Comparison of ENCODE assay signal across 8 cellular contexts in genomic region chr16:56576585-56577299, GRCh38. TPM values are rescaled to one million over a fixed set of nuclear protein-coding genes. Genes with fewer than 3 reads are reported as not detected.
DNase-seq lines count a peak whose midpoint lies in the region; ATAC-seq, FAIRE-seq and TF ChIP-seq lines count a peak whose summit lies in the region.

No MANE protein-coding gene starts in this region.

- no peak overlapping the region for H3K9ac ChIP-seq in HCT116 (ENCODE audit: low read length)

- H4K20me1 ChIP-seq in HCT116 (ENCODE audit: insufficient read depth), result no peaks in the 10 kb centered on the region

- no peak for FAIRE-seq in D721Med (lab: Jason Lieb, UNC)

- no peak overlapping the region for H3K27ac ChIP-seq in HCT116 (ENCODE audit: low read depth, low read length)

- TF ChIP-seq CTCF in HCT116 (IDR thresholded peaks at IDR 0.05 in 2 of 3, conservative IDR thresholded peaks at IDR 0.05 in 1 of 3; ENCODE audit: borderline replicate concordance in 1 of 3, insufficient read depth in 1 of 3, low read depth in 2 of 3, low read length in 2 of 3) (peak; percentile 89 to 97 (median 93); a peak in 5 of 6 replicates), D721Med (IDR thresholded peaks at IDR 0.05; ENCODE audit: insufficient read depth, missing control alignments) (no peak)

- peaks cover 0 to 9% of the 10 kb centered on the region in 2 experiments; a peak in 2 of 4 replicates for H3K4me1 ChIP-seq in HCT116 (ENCODE audit: control insufficient read depth in 1 of 2, insufficient read depth in 2 of 2, low read length in 2 of 2)

- H3K4me3 ChIP-seq in HCT116 (replicated peaks in 1 of 2; ENCODE audit: low read depth in 1 of 2, low read length in 2 of 2), result no peak overlapping the region

- peak; percentile 16 for DNase-seq in GDM1 (lab: John Stamatoyannopoulos, UW)
- peak; percentile 72 for DNase-seq in HCT116 (ENCODE audit: low read depth, low spot score)
- DNase-seq in NCI-H1105 treated with DMSO at 0.1 percent for 48 hours (lab: John Stamatoyannopoulos, UW), result peak; percentile 70
- peak; percentile 77 for DNase-seq in activated CD4-positive, CD25-positive, alpha-beta regulatory T cell treated with anti-CD3 and anti-CD28 coated beads, Interleukin-2, amount 50 U/mL, for 16 hours (ENCODE audit: low read depth, low spot score)
- peak; percentile 85 for DNase-seq in central memory CD4-positive, alpha-beta T cell
- DNase-seq in left lobe of liver (ENCODE audit: low spot score), result peak; percentile 77
- peak; percentile 78 to 86 (median 81) for DNase-seq in stimulated activated CD4-positive, alpha-beta T cell treated with anti-CD3 and anti-CD28 coated beads, TNF-alpha, amount 100 ng/mL, for 24 hours (ENCODE audit: low read depth in 3 of 3)
- DNase-seq in D721Med (ENCODE audit: insufficient read length, low spot score), result no peak

- peak; percentile 100 for ATAC-seq in HCT116
- ATAC-seq in left lobe of liver, result peak; percentile 100

- no peaks in the 10 kb centered on the region for H3K9me3 ChIP-seq in HCT116 (ENCODE audit: control insufficient read depth in 1 of 2, insufficient read depth in 1 of 2, low read depth in 1 of 2, low read length in 2 of 2)

- TF ChIP-seq RAD21 in HCT116 (IDR thresholded peaks at IDR 0.05; ENCODE audit: low read depth), result peak; percentile 98

- no peak for TF ChIP-seq POLR2A in HCT116 (IDR thresholded peaks at IDR 0.05; ENCODE audit: borderline replicate concordance, extremely low read depth, insufficient read depth, insufficient read length)

- no peaks in the 10 kb centered on the region for H3K36me3 ChIP-seq in HCT116 (ENCODE audit: control insufficient read depth in 1 of 2, insufficient read depth in 2 of 2, low read length in 2 of 2)

- intact Hi-C loops in HCT116 (cut with micrococcal nuclease), result loop anchor here (1.0 to 10.0 kb wide), 6 partner anchors 50 to 471 kb away; partner anchors contain the start of gene HERPUD1

- no peaks in the 10 kb centered on the region for H3K9me2 ChIP-seq in HCT116 (ENCODE audit: insufficient read depth)

- no peaks in the 10 kb centered on the region for H3K79me2 ChIP-seq in HCT116 (ENCODE audit: insufficient read depth, low read length)

- RAD21 ChIA-PET in HCT116 (lab: Charles Lee; ENCODE audit: low non-redundant PET in 1 of 2, low total read pairs in 2 of 2, uncharacterized antibody in 2 of 2, unreplicated experiment in 2 of 2), result interaction anchor here (0.6 to 1.9 kb wide), 2 partner anchors 50 to 125 kb away, joined by 3 to 5 read pairs; no protein-coding TSS in a partner anchor

- CTCF ChIA-PET in HCT116 (lab: Charles Lee), result interaction anchor here (0.7 to 3.0 kb wide), 7 partner anchors 24 to 213 kb away, joined by 3 to 37 read pairs (median 4); no protein-coding TSS in a partner anchor

- no TSS peak for BruUV-seq in HCT116 (replicated peaks; lab: Mats Ljungman, UMichigan)

- no peaks in the 10 kb centered on the region for H3K27me3 ChIP-seq in HCT116 (ENCODE audit: insufficient read depth, low read length)

- POLR2A ChIA-PET in HCT116 (lab: Charles Lee), result no interaction called here

- H3K4me2 ChIP-seq in HCT116 (ENCODE audit: low read length), result 0 out of 2 replicates have a peak overlapping the region, but pooled peaks have one; percentile 4

- H2AFZ ChIP-seq in HCT116 (ENCODE audit: low read depth, low read length, poor library complexity, severe bottlenecking), result peak overlapping the region; percentile 87

TF ChIP-seq in HCT116, 20 proteins besides CTCF, POLR2A, EP300 and RAD21:
- TF ChIP-seq FOSL1 (IDR thresholded peaks at IDR 0.05; ENCODE audit: low read depth), result no peak
- TF ChIP-seq TCF7L2 (IDR thresholded peaks at IDR 0.05; ENCODE audit: borderline replicate concordance, extremely low read depth, insufficient read depth, insufficient read length), result peak; percentile 9
- no peak for TF ChIP-seq CEBPB (IDR thresholded peaks at IDR 0.05; ENCODE audit: low read depth)
- TF ChIP-seq YY1 (IDR thresholded peaks at IDR 0.05; ENCODE audit: extremely low read depth, insufficient replicate concordance, low read depth, low read length), result no peak
- TF ChIP-seq MAX (IDR thresholded peaks at IDR 0.05), result peak; percentile 37; the same call in 1 of the 2 replicates
- peak; percentile 63; the same call in 1 of the 2 replicates for TF ChIP-seq CBX3 (IDR thresholded peaks at IDR 0.05; ENCODE audit: low read depth)
- TF ChIP-seq SP1 (IDR thresholded peaks at IDR 0.05; ENCODE audit: low read depth), result 0 out of 2 replicates have a peak, but pooled peaks have one; percentile 12
- TF ChIP-seq JUND (IDR thresholded peaks at IDR 0.05), result no peak
- TF ChIP-seq EZH2phosphoT487 (IDR thresholded peaks at IDR 0.05; ENCODE audit: borderline replicate concordance), result no peak
TF ChIP-seq in HCT116: peak in this region for 4.

RNA-seq across cellular contexts. Expression of gene MT4, which starts 11.9 kb away (rescaled TPM):
- total RNA-seq in HCT116 (2021; ENCODE audit: unreplicated experiment) (not detected), left lobe of liver (not detected)
- polyA plus RNA-seq in HCT116 (2012), result not detected in 2 replicates

RNA-seq across cellular contexts. Expression of gene MT3, which starts 12.6 kb away (rescaled TPM):
- total RNA-seq in HCT116 (2021; ENCODE audit: unreplicated experiment) (not detected), left lobe of liver (not detected)
- polyA plus RNA-seq in HCT116 (2012), result not detected in 2 replicates

RNA-seq across cellular contexts. Expression of gene MT2A, which starts 31.6 kb away (rescaled TPM):
- total RNA-seq in HCT116 (2021; ENCODE audit: unreplicated experiment) (710 TPM), left lobe of liver (3,908 TPM)
- 2,621 and 2,940 TPM in 2 replicates for polyA plus RNA-seq in HCT116 (2012)

RNA-seq across cellular contexts. Expression of gene MT1E, which starts 48.8 kb away (rescaled TPM):
- 383 TPM for total RNA-seq in HCT116 (2021; ENCODE audit: unreplicated experiment)
- 1,051 and 1,163 TPM in 2 replicates for polyA plus RNA-seq in HCT116 (2012)
- total RNA-seq in left lobe of liver, result 1,576 TPM

RNA-seq across cellular contexts. Expression of gene MT1M, which starts 55.7 kb away (rescaled TPM):
- total RNA-seq in HCT116 (2021; ENCODE audit: unreplicated experiment) (0.39 TPM), left lobe of liver (546 TPM)
- polyA plus RNA-seq in HCT116 (2012), result not detected in 2 replicates
